Comparison of ENCODE assay signal across 1 cellular context in genomic region chr7:100478966-100479660, GRCh38.
TF ChIP-seq lines count a peak whose summit lies in the region.

TSC22D4 (minus strand) TSS chr7:100479214; CDS start chr7:100478038, 1,176 bp downstream.

TF ChIP-seq in HepG2, 621 proteins besides CTCF, POLR2A, EP300 and RAD21 (continued from another document and continues in another):
- no peak for TF ChIP-seq ZBTB14 (CRISPR knock-in tag; IDR thresholded peaks at IDR 0.05)
- TF ChIP-seq HNRNPH1 (optimal IDR thresholded peaks at IDR 0.05; ENCODE audit: low read depth, low read length), result no peak
- no peak for TF ChIP-seq CAMTA2 (CRISPR knock-in tag; IDR thresholded peaks at IDR 0.05; ENCODE audit: borderline replicate concordance)
- TF ChIP-seq PRDM4 (CRISPR knock-in tag; IDR thresholded peaks at IDR 0.05; ENCODE audit: borderline replicate concordance), result no peak
- TF ChIP-seq PAXIP1 (CRISPR knock-in tag; conservative IDR thresholded peaks at IDR 0.05), result peak; percentile 68
- TF ChIP-seq ZSCAN20 (CRISPR knock-in tag; IDR thresholded peaks at IDR 0.05; ENCODE audit: borderline replicate concordance), result no peak
- TF ChIP-seq, protein P1, sequence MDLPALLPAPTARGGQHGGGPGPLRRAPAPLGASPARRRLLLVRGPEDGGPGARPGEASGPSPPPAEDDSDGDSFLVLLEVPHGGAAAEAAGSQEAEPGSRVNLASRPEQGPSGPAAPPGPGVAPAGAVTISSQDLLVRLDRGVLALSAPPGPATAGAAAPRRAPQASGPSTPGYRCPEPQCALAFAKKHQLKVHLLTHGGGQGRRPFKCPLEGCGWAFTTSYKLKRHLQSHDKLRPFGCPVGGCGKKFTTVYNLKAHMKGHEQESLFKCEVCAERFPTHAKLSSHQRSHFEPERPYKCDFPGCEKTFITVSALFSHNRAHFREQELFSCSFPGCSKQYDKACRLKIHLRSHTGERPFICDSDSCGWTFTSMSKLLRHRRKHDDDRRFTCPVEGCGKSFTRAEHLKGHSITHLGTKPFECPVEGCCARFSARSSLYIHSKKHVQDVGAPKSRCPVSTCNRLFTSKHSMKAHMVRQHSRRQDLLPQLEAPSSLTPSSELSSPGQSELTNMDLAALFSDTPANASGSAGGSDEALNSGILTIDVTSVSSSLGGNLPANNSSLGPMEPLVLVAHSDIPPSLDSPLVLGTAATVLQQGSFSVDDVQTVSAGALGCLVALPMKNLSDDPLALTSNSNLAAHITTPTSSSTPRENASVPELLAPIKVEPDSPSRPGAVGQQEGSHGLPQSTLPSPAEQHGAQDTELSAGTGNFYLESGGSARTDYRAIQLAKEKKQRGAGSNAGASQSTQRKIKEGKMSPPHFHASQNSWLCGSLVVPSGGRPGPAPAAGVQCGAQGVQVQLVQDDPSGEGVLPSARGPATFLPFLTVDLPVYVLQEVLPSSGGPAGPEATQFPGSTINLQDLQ (CRISPR knock-in tag; IDR thresholded peaks at IDR 0.05), result no peak
- TF ChIP-seq ZNF451 (CRISPR knock-in tag; IDR thresholded peaks at IDR 0.05), result no peak
- TF ChIP-seq ZNF724P (CRISPR knock-in tag; IDR thresholded peaks at IDR 0.05; ENCODE audit: borderline replicate concordance), result no peak
- TF ChIP-seq HMGA1 (CRISPR knock-in tag; conservative IDR thresholded peaks at IDR 0.05), result no peak
- peak; percentile 25 for TF ChIP-seq ZFY (CRISPR knock-in tag; IDR thresholded peaks at IDR 0.05)
- TF ChIP-seq, protein P2, sequence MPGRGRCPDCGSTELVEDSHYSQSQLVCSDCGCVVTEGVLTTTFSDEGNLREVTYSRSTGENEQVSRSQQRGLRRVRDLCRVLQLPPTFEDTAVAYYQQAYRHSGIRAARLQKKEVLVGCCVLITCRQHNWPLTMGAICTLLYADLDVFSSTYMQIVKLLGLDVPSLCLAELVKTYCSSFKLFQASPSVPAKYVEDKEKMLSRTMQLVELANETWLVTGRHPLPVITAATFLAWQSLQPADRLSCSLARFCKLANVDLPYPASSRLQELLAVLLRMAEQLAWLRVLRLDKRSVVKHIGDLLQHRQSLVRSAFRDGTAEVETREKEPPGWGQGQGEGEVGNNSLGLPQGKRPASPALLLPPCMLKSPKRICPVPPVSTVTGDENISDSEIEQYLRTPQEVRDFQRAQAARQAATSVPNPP (CRISPR knock-in tag; IDR thresholded peaks at IDR 0.05), result no peak
- TF ChIP-seq MXD3 (CRISPR knock-in tag; IDR thresholded peaks at IDR 0.05), result no peak
- TF ChIP-seq ZNF598 (CRISPR knock-in tag; IDR thresholded peaks at IDR 0.05; ENCODE audit: borderline replicate concordance), result no peak
- TF ChIP-seq ARID5B (CRISPR knock-in tag; IDR thresholded peaks at IDR 0.05), result peak; percentile 48; the same call in 1 of the 2 replicates
- no peak for TF ChIP-seq RAD51 (IDR thresholded peaks at IDR 0.05; ENCODE audit: borderline replicate concordance)
- no peak for TF ChIP-seq PREB (CRISPR knock-in tag; IDR thresholded peaks at IDR 0.05)
- TF ChIP-seq SIN3A (IDR thresholded peaks at IDR 0.05; ENCODE audit: borderline replicate concordance, low read depth, low read length), result 0 out of 2 replicates have a peak, but pooled peaks have one; percentile 30
- TF ChIP-seq ZNF678 (CRISPR knock-in tag; IDR thresholded peaks at IDR 0.05), result no peak
- TF ChIP-seq ZNF44 (CRISPR knock-in tag; IDR thresholded peaks at IDR 0.05), result no peak; the same call in 1 of the 2 replicates
- TF ChIP-seq, protein P3, sequence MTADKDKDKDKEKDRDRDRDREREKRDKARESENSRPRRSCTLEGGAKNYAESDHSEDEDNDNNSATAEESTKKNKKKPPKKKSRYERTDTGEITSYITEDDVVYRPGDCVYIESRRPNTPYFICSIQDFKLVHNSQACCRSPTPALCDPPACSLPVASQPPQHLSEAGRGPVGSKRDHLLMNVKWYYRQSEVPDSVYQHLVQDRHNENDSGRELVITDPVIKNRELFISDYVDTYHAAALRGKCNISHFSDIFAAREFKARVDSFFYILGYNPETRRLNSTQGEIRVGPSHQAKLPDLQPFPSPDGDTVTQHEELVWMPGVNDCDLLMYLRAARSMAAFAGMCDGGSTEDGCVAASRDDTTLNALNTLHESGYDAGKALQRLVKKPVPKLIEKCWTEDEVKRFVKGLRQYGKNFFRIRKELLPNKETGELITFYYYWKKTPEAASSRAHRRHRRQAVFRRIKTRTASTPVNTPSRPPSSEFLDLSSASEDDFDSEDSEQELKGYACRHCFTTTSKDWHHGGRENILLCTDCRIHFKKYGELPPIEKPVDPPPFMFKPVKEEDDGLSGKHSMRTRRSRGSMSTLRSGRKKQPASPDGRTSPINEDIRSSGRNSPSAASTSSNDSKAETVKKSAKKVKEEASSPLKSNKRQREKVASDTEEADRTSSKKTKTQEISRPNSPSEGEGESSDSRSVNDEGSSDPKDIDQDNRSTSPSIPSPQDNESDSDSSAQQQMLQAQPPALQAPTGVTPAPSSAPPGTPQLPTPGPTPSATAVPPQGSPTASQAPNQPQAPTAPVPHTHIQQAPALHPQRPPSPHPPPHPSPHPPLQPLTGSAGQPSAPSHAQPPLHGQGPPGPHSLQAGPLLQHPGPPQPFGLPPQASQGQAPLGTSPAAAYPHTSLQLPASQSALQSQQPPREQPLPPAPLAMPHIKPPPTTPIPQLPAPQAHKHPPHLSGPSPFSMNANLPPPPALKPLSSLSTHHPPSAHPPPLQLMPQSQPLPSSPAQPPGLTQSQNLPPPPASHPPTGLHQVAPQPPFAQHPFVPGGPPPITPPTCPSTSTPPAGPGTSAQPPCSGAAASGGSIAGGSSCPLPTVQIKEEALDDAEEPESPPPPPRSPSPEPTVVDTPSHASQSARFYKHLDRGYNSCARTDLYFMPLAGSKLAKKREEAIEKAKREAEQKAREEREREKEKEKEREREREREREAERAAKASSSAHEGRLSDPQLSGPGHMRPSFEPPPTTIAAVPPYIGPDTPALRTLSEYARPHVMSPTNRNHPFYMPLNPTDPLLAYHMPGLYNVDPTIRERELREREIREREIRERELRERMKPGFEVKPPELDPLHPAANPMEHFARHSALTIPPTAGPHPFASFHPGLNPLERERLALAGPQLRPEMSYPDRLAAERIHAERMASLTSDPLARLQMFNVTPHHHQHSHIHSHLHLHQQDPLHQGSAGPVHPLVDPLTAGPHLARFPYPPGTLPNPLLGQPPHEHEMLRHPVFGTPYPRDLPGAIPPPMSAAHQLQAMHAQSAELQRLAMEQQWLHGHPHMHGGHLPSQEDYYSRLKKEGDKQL (CRISPR knock-in tag; IDR thresholded peaks at IDR 0.05; ENCODE audit: low read depth), result no peak
- TF ChIP-seq PAX8 (CRISPR knock-in tag; IDR thresholded peaks at IDR 0.05; ENCODE audit: borderline replicate concordance), result no peak
- no peak for TF ChIP-seq ESRRA (CRISPR knock-in tag; IDR thresholded peaks at IDR 0.05; ENCODE audit: low read depth)
- TF ChIP-seq ZNF383 (CRISPR knock-in tag; IDR thresholded peaks at IDR 0.05; ENCODE audit: borderline replicate concordance), result no peak
- TF ChIP-seq ZNF782 (CRISPR knock-in tag; IDR thresholded peaks at IDR 0.05; ENCODE audit: borderline replicate concordance), result no peak
- TF ChIP-seq AHR (CRISPR knock-in tag; IDR thresholded peaks at IDR 0.05), result no peak
- TF ChIP-seq, protein P4, sequence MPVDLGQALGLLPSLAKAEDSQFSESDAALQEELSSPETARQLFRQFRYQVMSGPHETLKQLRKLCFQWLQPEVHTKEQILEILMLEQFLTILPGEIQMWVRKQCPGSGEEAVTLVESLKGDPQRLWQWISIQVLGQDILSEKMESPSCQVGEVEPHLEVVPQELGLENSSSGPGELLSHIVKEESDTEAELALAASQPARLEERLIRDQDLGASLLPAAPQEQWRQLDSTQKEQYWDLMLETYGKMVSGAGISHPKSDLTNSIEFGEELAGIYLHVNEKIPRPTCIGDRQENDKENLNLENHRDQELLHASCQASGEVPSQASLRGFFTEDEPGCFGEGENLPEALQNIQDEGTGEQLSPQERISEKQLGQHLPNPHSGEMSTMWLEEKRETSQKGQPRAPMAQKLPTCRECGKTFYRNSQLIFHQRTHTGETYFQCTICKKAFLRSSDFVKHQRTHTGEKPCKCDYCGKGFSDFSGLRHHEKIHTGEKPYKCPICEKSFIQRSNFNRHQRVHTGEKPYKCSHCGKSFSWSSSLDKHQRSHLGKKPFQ (CRISPR knock-in tag; IDR thresholded peaks at IDR 0.05; ENCODE audit: insufficient replicate concordance), result no peak
- TF ChIP-seq ZNF607 (CRISPR knock-in tag; IDR thresholded peaks at IDR 0.05; ENCODE audit: borderline replicate concordance), result no peak
- TF ChIP-seq AKAP8 (CRISPR knock-in tag; IDR thresholded peaks at IDR 0.05), result no peak; the same call in 1 of the 2 replicates
- peak; percentile 48; the same call in 1 of the 2 replicates for TF ChIP-seq TBX2 (CRISPR knock-in tag; IDR thresholded peaks at IDR 0.05; ENCODE audit: borderline replicate concordance)
- peak; percentile 76 for TF ChIP-seq GABPB1 (CRISPR knock-in tag; IDR thresholded peaks at IDR 0.05)
